Comparison of ENCODE assay signal across 8 cellular contexts in the genomic region with DNA sequence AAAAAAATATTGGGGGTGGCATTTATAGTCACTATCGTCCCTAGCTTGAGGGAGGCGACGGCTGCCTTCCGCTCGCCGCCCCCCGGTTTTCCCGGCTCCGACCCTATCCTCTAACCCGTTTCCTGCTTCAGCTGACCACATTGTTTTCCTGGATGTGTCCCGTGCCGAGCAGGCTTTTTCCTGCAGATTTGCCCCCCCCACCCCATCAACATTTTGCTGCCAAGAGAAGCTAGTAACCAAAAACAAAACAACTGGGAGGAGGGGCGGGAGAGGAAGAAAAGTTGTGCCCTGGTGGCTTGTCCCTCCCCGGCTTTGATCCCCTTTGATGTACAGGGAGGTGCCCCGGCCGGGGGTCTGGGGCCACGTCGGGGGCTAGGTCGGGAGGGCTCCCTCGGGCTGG. TPM values are rescaled to one million over a fixed set of nuclear protein-coding genes. Genes with fewer than 3 reads are reported as not detected.
DNase-seq lines count a peak whose midpoint lies in the region; ATAC-seq and TF ChIP-seq lines count a peak whose summit lies in the region.
"Not testable (repeated sequence)": the region's sequence is repeated elsewhere in the genome, so short reads cannot be mapped to it uniquely, and the experiment has no call there.

No MANE protein-coding gene starts in this region.

- not testable (repeated sequence) for H3K27me3 Mint-ChIP-seq in CD8-positive, alpha-beta memory T cell; activated naive CD8-positive, alpha-beta T cell; endothelial cell (ENCODE audit: unreplicated experiment)

- not testable (repeated sequence) for H3K36me3 Mint-ChIP-seq in CD8-positive, alpha-beta memory T cell; activated naive CD8-positive, alpha-beta T cell; endothelial cell (ENCODE audit: low read depth, unreplicated experiment)

- H3K36me3 ChIP-seq in CD8-positive, alpha-beta memory T cell (ENCODE audit: insufficient read depth, low read length); WERI-Rb-1; sigmoid colon; upper lobe of left lung: not testable (repeated sequence)

- H3K4me1 ChIP-seq in CD8-positive, alpha-beta memory T cell (ENCODE audit: insufficient read depth, low read length); sigmoid colon; upper lobe of left lung: not testable (repeated sequence)

- CTCF ChIA-PET in CD8-positive, alpha-beta memory T cell (lab: Charles Lee): not testable (repeated sequence)

- not testable (repeated sequence) for ATAC-seq in left ventricle myocardium superior; upper lobe of left lung (ENCODE audit: low FRiP score in 2 of 2)

- H3K27ac ChIP-seq in CD8-positive, alpha-beta memory T cell (ENCODE audit: low read depth, low read length); WERI-Rb-1; upper lobe of left lung: not testable (repeated sequence)
- H3K27ac ChIP-seq in sigmoid colon: peak overlapping the region in 3 of 4 donors; percentile 34 to 57 (median 57)

- DNase-seq in CD8-positive, alpha-beta memory T cell: peak in 1 of 5 donors; percentile 2
- not testable (repeated sequence) for DNase-seq in LNCaP clone FGC (ENCODE audit: low read depth); WERI-Rb-1
- DNase-seq in endothelial cell (ENCODE audit: low spot score): peak; percentile 34
- DNase-seq in left ventricle myocardium superior: peak; percentile 19
- peak; percentile 71 for DNase-seq in sigmoid colon
- DNase-seq in upper lobe of left lung: peak in 1 of 2 donors; percentile 1

- TF ChIP-seq EP300 in sigmoid colon (IDR thresholded peaks at IDR 0.05); upper lobe of left lung (IDR thresholded peaks at IDR 0.05): not testable (repeated sequence)

- TF ChIP-seq CTCF in LNCaP clone FGC (IDR thresholded peaks at IDR 0.05; ENCODE audit: control insufficient read depth, extremely low read depth, insufficient read depth); WERI-Rb-1 (IDR thresholded peaks at IDR 0.05; ENCODE audit: low read depth, low read length); endothelial cell (IDR thresholded peaks at IDR 0.05; ENCODE audit: unreplicated experiment); sigmoid colon (IDR thresholded peaks at IDR 0.05); upper lobe of left lung (IDR thresholded peaks at IDR 0.05): not testable (repeated sequence)

- 0 to 1% methylated on average over 6 to 7 of the region's 20 CpGs for WGBS in sigmoid colon, 2 donors
- 0% methylated on average over 3 of the region's 20 CpGs; no CpG with 5 or more reads in 1 of the 2 donors for WGBS in upper lobe of left lung, 2 donors

- H3K4me1 Mint-ChIP-seq in CD8-positive, alpha-beta memory T cell: peaks cover 8 to 11% (median 8%) of the 10 kb centered on the region in 3 donors
- not testable (repeated sequence) for H3K4me1 Mint-ChIP-seq in activated naive CD8-positive, alpha-beta T cell (ENCODE audit: low read depth); endothelial cell (ENCODE audit: unreplicated experiment)

- TF ChIP-seq POLR2A in sigmoid colon (IDR thresholded peaks at IDR 0.05); upper lobe of left lung (IDR thresholded peaks at IDR 0.05): not testable (repeated sequence)

- not testable (repeated sequence) for H3K27me3 ChIP-seq in CD8-positive, alpha-beta memory T cell (ENCODE audit: insufficient read depth, low read length, poor library complexity, severe bottlenecking); WERI-Rb-1 (ENCODE audit: insufficient read depth, low read depth, severe bottlenecking); sigmoid colon; upper lobe of left lung

- not testable (repeated sequence) for H3K4me3 ChIP-seq in CD8-positive, alpha-beta memory T cell (ENCODE audit: low read length)
- H3K4me3 ChIP-seq in LNCaP clone FGC (ENCODE audit: low read depth, low read length): peak overlapping the region; percentile 32; the same call in 1 of the 2 replicates
- peak overlapping the region; percentile 16; the same call in 1 of the 2 replicates for H3K4me3 ChIP-seq in WERI-Rb-1 (ENCODE audit: low read depth, low read length)
- H3K4me3 ChIP-seq in sigmoid colon: peak overlapping the region in 3 of 4 donors; percentile 21 to 40 (median 38)
- peak overlapping the region in 3 of 4 donors; percentile 21 to 44 (median 42) for H3K4me3 ChIP-seq in upper lobe of left lung

- H3K27ac Mint-ChIP-seq in CD8-positive, alpha-beta memory T cell: peak overlapping the region in 3 of 8 donors; percentile 66 to 75 (median 70)
- not testable (repeated sequence) for H3K27ac Mint-ChIP-seq in activated naive CD8-positive, alpha-beta T cell
- H3K27ac Mint-ChIP-seq in endothelial cell (ENCODE audit: unreplicated experiment): peak overlapping the region; percentile 90

- H3K9me3 Mint-ChIP-seq in CD8-positive, alpha-beta memory T cell; activated naive CD8-positive, alpha-beta T cell (ENCODE audit: low read depth); endothelial cell (ENCODE audit: unreplicated experiment): not testable (repeated sequence)

- peak overlapping the region in 5 of 7 donors; percentile 88 to 94 (median 89) for H3K4me3 Mint-ChIP-seq in CD8-positive, alpha-beta memory T cell
- peak overlapping the region; percentile 86 for H3K4me3 Mint-ChIP-seq in activated naive CD8-positive, alpha-beta T cell
- H3K4me3 Mint-ChIP-seq in endothelial cell (ENCODE audit: unreplicated experiment): peak overlapping the region; percentile 89

- not testable (repeated sequence) for H3K9me3 ChIP-seq in CD8-positive, alpha-beta memory T cell (ENCODE audit: low read length); WERI-Rb-1 (ENCODE audit: severe bottlenecking); sigmoid colon; upper lobe of left lung

- POLR2A ChIA-PET in CD8-positive, alpha-beta memory T cell (lab: Charles Lee): not testable (repeated sequence)

- intact Hi-C loops in left ventricle myocardium superior (cut with micrococcal nuclease); sigmoid colon (cut with DNase I): not testable (repeated sequence)

RNA-seq across cellular contexts. Expression of a gene that starts 1.4 kb away (rescaled TPM):
- total RNA-seq in CD8-positive, alpha-beta memory T cell: 10 to 100 TPM; 17.1 to 18.1 TPM
- 2.5 TPM for polyA plus RNA-seq in CD8-positive, alpha-beta memory T cell
- total RNA-seq in endothelial cell (ENCODE audit: unreplicated experiment) (72.5 TPM), left ventricle myocardium superior (11.4 TPM), sigmoid colon (10 to 100 TPM; 20.9 to 26.0 (median 23.9) TPM), upper lobe of left lung (10 to 100 TPM; 16.0 to 37.8 (median 35.8) TPM)
- 1 to 10 TPM in 2 of 3 donors, under 1 TPM in 1; 0.92 to 3.2 (median 1.2) TPM for polyA plus RNA-seq in sigmoid colon

RNA-seq across cellular contexts. Expression of a gene that starts 2.1 kb away (rescaled TPM):
- 10 to 100 TPM; 12.3 to 15.2 TPM for total RNA-seq in CD8-positive, alpha-beta memory T cell
- 0.15 TPM for polyA plus RNA-seq in CD8-positive, alpha-beta memory T cell
- total RNA-seq in endothelial cell (ENCODE audit: unreplicated experiment) (12.0 TPM), left ventricle myocardium superior (0.67 TPM), sigmoid colon (under 1 TPM; 0.16 to 0.83 (median 0.31) TPM), upper lobe of left lung (1 to 10 TPM in 3 of 6 donors, under 1 TPM in 1, not detected in 2; 0.84 to 3.0 (median 1.6) TPM)
- 1 to 10 TPM in 1 of 3 donors, under 1 TPM in 1, not detected in 1; 0.60 to 2.6 TPM for polyA plus RNA-seq in sigmoid colon
